2 cellular contexts compared by ENCODE assay signal in genomic region chr9:113649855-113650206, GRCh38.
A peak's percentile ranks its signal among the peaks of the same experiment; 100 is the strongest.
TF ChIP-seq lines count a peak whose summit lies in the region.

No MANE protein-coding gene starts in this region.

TF ChIP-seq in A549, 52 proteins besides CTCF, POLR2A, EP300 and RAD21 (continued from another document):
- TF ChIP-seq, protein P1, sequence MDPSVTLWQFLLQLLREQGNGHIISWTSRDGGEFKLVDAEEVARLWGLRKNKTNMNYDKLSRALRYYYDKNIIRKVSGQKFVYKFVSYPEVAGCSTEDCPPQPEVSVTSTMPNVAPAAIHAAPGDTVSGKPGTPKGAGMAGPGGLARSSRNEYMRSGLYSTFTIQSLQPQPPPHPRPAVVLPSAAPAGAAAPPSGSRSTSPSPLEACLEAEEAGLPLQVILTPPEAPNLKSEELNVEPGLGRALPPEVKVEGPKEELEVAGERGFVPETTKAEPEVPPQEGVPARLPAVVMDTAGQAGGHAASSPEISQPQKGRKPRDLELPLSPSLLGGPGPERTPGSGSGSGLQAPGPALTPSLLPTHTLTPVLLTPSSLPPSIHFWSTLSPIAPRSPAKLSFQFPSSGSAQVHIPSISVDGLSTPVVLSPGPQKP (IDR thresholded peaks at IDR 0.05; ENCODE audit: low read depth, low read length), result no peak
- TF ChIP-seq HMGXB4 (CRISPR knock-in tag; IDR thresholded peaks at IDR 0.05; ENCODE audit: borderline replicate concordance) (no peak), KDM1A (IDR thresholded peaks at IDR 0.05; ENCODE audit: low read depth) (peak; percentile 67), RARB (CRISPR knock-in tag; IDR thresholded peaks at IDR 0.05) (no peak), HEYL (CRISPR knock-in tag; IDR thresholded peaks at IDR 0.05) (no peak), ZC3H11A (IDR thresholded peaks at IDR 0.05) (no peak), HOXB5 (CRISPR knock-in tag; IDR thresholded peaks at IDR 0.05) (no peak)

TF ChIP-seq in IMR-90, 13 proteins besides CTCF, POLR2A, EP300 and RAD21 (continued from another document):
- no peak for TF ChIP-seq BHLHE40 (IDR thresholded peaks at IDR 0.05; ENCODE audit: low read depth, low read length)
- TF ChIP-seq MAZ (IDR thresholded peaks at IDR 0.05; ENCODE audit: borderline replicate concordance, low read depth, low read length), result no peak
- TF ChIP-seq CEBPB (IDR thresholded peaks at IDR 0.05; ENCODE audit: low read depth, low read length), result no peak
- no peak for TF ChIP-seq MXI1 (IDR thresholded peaks at IDR 0.05; ENCODE audit: borderline replicate concordance, low read depth, low read length)
- TF ChIP-seq RCOR1 (IDR thresholded peaks at IDR 0.05; ENCODE audit: insufficient replicate concordance, low read length), result no peak
- no peak for TF ChIP-seq FOS (IDR thresholded peaks at IDR 0.05; ENCODE audit: low read depth, low read length)
- no peak for TF ChIP-seq CHD1 (IDR thresholded peaks at IDR 0.05; ENCODE audit: low read depth, low read length)
- TF ChIP-seq MAFK (IDR thresholded peaks at IDR 0.05; ENCODE audit: low read depth, low read length), result no peak
- no peak for TF ChIP-seq NFE2L2 (IDR thresholded peaks at IDR 0.05; ENCODE audit: low read depth, low read length)
TF ChIP-seq in IMR-90: peak in this region for 0.
